9 cellular contexts compared by ENCODE assay signal in the genomic region with DNA sequence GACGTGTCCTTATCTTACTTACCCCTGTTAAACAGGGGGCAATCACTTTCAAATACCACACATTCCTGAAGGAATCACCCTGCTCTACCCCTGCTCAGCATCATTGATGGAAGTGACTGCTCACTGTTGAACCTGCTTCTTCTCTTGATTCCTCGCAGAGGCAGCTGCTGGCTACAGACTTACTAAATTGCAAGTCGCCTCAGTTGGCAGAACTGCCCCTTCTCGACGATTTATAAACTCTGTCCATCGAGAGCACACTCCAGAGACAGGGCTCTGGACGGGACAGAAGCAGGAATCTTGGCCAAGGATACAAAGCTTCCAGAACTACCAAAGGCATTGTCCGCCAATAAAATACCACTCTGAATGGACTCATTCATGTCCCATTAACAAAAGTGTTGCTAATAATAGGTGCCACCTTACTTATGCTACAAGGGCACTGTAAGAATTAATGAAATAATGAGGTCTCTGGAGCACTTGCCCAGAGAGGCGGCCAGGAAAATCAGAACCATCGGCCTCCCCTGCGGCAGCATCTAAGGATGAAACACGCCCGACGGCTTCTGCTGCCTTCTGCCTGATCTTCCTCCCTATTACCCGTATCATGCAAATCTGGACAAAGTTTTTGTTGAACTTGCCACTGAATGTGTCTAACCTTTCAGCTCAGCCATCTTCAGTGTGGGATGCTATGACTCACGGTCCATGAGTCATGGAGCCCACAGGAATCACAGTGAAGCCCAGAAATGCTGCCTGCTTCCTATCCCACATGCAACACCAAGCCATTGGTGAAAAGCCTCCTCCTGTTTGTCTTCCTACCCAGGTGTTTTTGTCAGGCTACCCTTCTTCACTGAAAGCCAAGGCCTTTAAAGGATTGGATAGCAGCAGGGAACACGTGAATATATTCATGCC.
DNase-seq lines count a peak whose midpoint lies in the region; ATAC-seq lines count a peak whose summit lies in the region.
"Had no signal": no experiment of that assay in that cellular context is flagged by ENCODE, and none has a peak within 500 bp of the region (broad histone marks: within the 10 kb centered on the region; RNA-seq: fewer than 3 reads in every experiment).

No MANE protein-coding gene starts in this region.

- H3K36me3 ChIP-seq in MG63: no peaks in the 10 kb centered on the region

- H3K9me3 ChIP-seq in MG63: no peaks in the 10 kb centered on the region

- DNase-seq in AG20443 (ENCODE audit: low spot score) (peak; percentile 93), MG63 (peak; percentile 80), brain pericyte (ENCODE audit: low read depth, low spot score) (peak; percentile 68), medulla oblongata (ENCODE audit: extremely low spot score) (peak; percentile 62), mucosa of gallbladder (ENCODE audit: low spot score) (no peak), D341Med (ENCODE audit: low spot score) (no peak)
- DNase-seq in stimulated activated CD8-positive, alpha-beta memory T cell treated with anti-CD3 and anti-CD28 coated beads, Interleukin-7, amount 100 ng/mL, for 24 hours (ENCODE audit: low read depth): peak; percentile 6

- H3K4me3 ChIP-seq in MG63: no peak overlapping the region

- ATAC-seq in HG02763 (IDR thresholded peaks at IDR 0.05; ENCODE audit: unreplicated experiment): no peak

- no peaks in the 10 kb centered on the region for H3K27me3 ChIP-seq in MG63
- H3K27me3 ChIP-seq: dorsolateral prefrontal cortex had no signal

Comparison
In these comparisons a context has a peak if more than half of its experiments do, and no peak if none do; other contexts are left out.
1. DNase-seq: peak in AG20443 (single experiment), MG63 (single experiment), brain pericyte (single experiment), medulla oblongata (single experiment) and stimulated activated CD8-positive, alpha-beta memory T cell treated with anti-CD3 and anti-CD28 coated beads, Interleukin-7, amount 100 ng/mL, for 24 hours (single experiment); none in mucosa of gallbladder (single experiment) and D341Med (single experiment).